Comparison of ENCODE assay signal across 1 cellular context in the genomic region with DNA sequence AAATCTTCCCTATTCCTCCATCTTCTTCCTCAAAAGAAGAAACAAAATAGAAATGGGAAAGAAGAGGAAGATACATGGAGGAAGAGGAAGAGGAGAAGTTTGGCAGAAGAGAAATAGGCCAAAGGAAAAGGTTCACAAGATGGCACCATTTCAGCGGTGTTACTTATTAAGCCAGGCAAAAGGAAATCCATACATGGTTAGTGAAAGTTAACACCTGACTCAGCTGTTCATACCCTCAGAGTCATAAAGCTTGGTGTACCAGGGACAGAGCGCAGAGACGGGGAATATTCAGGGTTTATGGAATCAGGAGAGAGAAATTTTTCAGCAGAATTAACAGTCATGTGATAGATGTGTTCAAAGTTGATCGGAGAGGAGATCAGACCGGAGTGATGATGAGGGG.
TF ChIP-seq lines count a peak whose summit lies in the region.

No MANE protein-coding gene starts in this region.

TF ChIP-seq in GM23338, 12 proteins besides CTCF, POLR2A, EP300 and RAD21 (continued from another document):
- TF ChIP-seq, protein P1, sequence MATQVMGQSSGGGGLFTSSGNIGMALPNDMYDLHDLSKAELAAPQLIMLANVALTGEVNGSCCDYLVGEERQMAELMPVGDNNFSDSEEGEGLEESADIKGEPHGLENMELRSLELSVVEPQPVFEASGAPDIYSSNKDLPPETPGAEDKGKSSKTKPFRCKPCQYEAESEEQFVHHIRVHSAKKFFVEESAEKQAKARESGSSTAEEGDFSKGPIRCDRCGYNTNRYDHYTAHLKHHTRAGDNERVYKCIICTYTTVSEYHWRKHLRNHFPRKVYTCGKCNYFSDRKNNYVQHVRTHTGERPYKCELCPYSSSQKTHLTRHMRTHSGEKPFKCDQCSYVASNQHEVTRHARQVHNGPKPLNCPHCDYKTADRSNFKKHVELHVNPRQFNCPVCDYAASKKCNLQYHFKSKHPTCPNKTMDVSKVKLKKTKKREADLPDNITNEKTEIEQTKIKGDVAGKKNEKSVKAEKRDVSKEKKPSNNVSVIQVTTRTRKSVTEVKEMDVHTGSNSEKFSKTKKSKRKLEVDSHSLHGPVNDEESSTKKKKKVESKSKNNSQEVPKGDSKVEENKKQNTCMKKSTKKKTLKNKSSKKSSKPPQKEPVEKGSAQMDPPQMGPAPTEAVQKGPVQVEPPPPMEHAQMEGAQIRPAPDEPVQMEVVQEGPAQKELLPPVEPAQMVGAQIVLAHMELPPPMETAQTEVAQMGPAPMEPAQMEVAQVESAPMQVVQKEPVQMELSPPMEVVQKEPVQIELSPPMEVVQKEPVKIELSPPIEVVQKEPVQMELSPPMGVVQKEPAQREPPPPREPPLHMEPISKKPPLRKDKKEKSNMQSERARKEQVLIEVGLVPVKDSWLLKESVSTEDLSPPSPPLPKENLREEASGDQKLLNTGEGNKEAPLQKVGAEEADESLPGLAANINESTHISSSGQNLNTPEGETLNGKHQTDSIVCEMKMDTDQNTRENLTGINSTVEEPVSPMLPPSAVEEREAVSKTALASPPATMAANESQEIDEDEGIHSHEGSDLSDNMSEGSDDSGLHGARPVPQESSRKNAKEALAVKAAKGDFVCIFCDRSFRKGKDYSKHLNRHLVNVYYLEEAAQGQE (IDR thresholded peaks at IDR 0.05; ENCODE audit: unreplicated experiment): no peak
- TF ChIP-seq CREB1 (CRISPR knock-in tag; IDR thresholded peaks at IDR 0.05; ENCODE audit: low read depth) (no peak), ZNF331 (CRISPR knock-in tag; IDR thresholded peaks at IDR 0.05; ENCODE audit: low read depth) (no peak)
